Comparison of ENCODE assay signal across 11 cellular contexts in genomic region chr19:750640-751423, GRCh38. TPM values are rescaled to one million over a fixed set of nuclear protein-coding genes. Genes with fewer than 3 reads are reported as not detected.
A peak's percentile ranks its signal among the peaks of the same experiment; 100 is the strongest.
DNase-seq lines count a peak whose midpoint lies in the region; ATAC-seq, FAIRE-seq and TF ChIP-seq lines count a peak whose summit lies in the region.
"Had no signal": no experiment of that assay in that cellular context is flagged by ENCODE, and none has a peak within 500 bp of the region (broad histone marks: within the 10 kb centered on the region; RNA-seq: fewer than 3 reads in every experiment).

TSS of gene MISP (plus strand) at chr19:751112. CDS start at chr19:756947, 5,835 bp downstream.

- DNase-seq in NCI-H2029 (lab: John Stamatoyannopoulos, UW) (peak; percentile 94), lung (ENCODE audit: low spot score) (peak; percentile 52), globus pallidus (ENCODE audit: low spot score) (no peak), NAMALWA (ENCODE audit: low spot score) (no peak), GM12892 (ENCODE audit: insufficient read length) (no peak), testis (no peak)
- DNase-seq: activated CD4-positive, alpha-beta memory T cell treated with anti-CD3 and anti-CD28 coated beads for 36 hours had no signal

- TF ChIP-seq CTCF in lung (IDR thresholded peaks at IDR 0.05; ENCODE audit: control extremely low read depth, extremely low read depth) (no peak), testis (IDR thresholded peaks at IDR 0.05) (no peak)

- no peak within 1 kb of the TSS for H3K4me3 ChIP-seq in ACC112 (ENCODE audit: low read depth, low read length)
- H3K4me3 ChIP-seq in lung, result no peak within 1 kb of the TSS
- no peak within 1 kb of the TSS for H3K4me3 ChIP-seq in testis

- H3K79me2 ChIP-seq in ACC112 (ENCODE audit: control insufficient read depth, insufficient read depth, low read length, unreplicated experiment), result no peaks in the 10 kb centered on the region

- H2AFZ ChIP-seq in ACC112 (ENCODE audit: low read length, unreplicated experiment), result no peak within 1 kb of the TSS

- intact Hi-C loops in testis (cut with DNase I; ENCODE audit: low total_unique reads), result no loop called here

- TF ChIP-seq POLR2A in GM12892 (IDR thresholded peaks at IDR 0.05; ENCODE audit: low read depth, low read length) (no peak), testis (IDR thresholded peaks at IDR 0.05) (no peak)

- H3K9me3 ChIP-seq in lung (ENCODE audit: control insufficient read depth in 2 of 2, insufficient read depth in 1 of 2, low read length in 1 of 2), result peaks cover 0 to 8% of the 10 kb centered on the region in 2 donors
- H3K9me3 ChIP-seq in testis, result no peaks in the 10 kb centered on the region

- no peak for FAIRE-seq in GM12892 (lab: Jason Lieb, UNC)
- FAIRE-seq: frontal cortex had no signal

- H3K4me1 ChIP-seq in ACC112 (ENCODE audit: control insufficient read depth, insufficient read depth, low read length, unreplicated experiment), result peaks cover 14% of the 10 kb centered on the region
- H3K4me1 ChIP-seq in lung (ENCODE audit: control insufficient read depth in 2 of 2, insufficient read depth in 2 of 2, low read length in 2 of 2), result no peaks in the 10 kb centered on the region
- no peaks in the 10 kb centered on the region for H3K4me1 ChIP-seq in testis

- H3K36me3 ChIP-seq in ACC112 (ENCODE audit: insufficient read depth, low read length) (no peaks in the 10 kb centered on the region), lung (ENCODE audit: control insufficient read depth in 2 of 2, insufficient read depth in 2 of 2, low read length in 2 of 2) (peaks cover 0 to 4% of the 10 kb centered on the region in 2 donors), testis (ENCODE audit: low read depth, missing control alignments) (no peaks in the 10 kb centered on the region)

- ATAC-seq in SK-N-SH treated with all-trans-retinoic acid at 6 μM for 48 hours, result peak; percentile 12; the same call in 2 of the 3 replicates
- ATAC-seq in lung (ENCODE audit: insufficient read depth, low FRiP score), result no peak
- ATAC-seq: naive thymus-derived CD8-positive, alpha-beta T cell had no signal

- 54 to 74% methylated on average over 30 to 31 of the region's 31 CpGs for WGBS in lung, 2 donors
- 49% methylated on average over 5 to 31 of the region's 31 CpGs for WGBS in testis, 2 donors

- no peaks in the 10 kb centered on the region for H3K27me3 ChIP-seq in ACC112 (ENCODE audit: insufficient read depth, low read length)
- H3K27me3 ChIP-seq in lung (ENCODE audit: control insufficient read depth, insufficient read depth), result no peaks in the 10 kb centered on the region
- no peaks in the 10 kb centered on the region for H3K27me3 ChIP-seq in testis

- peak within 1 kb of the TSS; percentile 89 for H3K27ac ChIP-seq in ACC112 (ENCODE audit: low read depth, low read length)
- peak within 1 kb of the TSS in 1 of 2 donors; percentile 76 for H3K27ac ChIP-seq in lung (ENCODE audit: low read depth in 1 of 2, low read length in 1 of 2)
- H3K27ac ChIP-seq in testis, result no peak within 1 kb of the TSS

TF ChIP-seq in SK-N-SH treated with all-trans-retinoic acid at 6 μM for 48 hours, 23 proteins besides CTCF, POLR2A, EP300 and RAD21:
- no peak for TF ChIP-seq OSR1 (CRISPR knock-in tag; IDR thresholded peaks at IDR 0.05)
- TF ChIP-seq TOX (CRISPR knock-in tag; IDR thresholded peaks at IDR 0.05; ENCODE audit: borderline replicate concordance), result no peak
- no peak for TF ChIP-seq TCF4 (CRISPR knock-in tag; IDR thresholded peaks at IDR 0.05; ENCODE audit: borderline replicate concordance)
- TF ChIP-seq ISL1 (CRISPR knock-in tag; IDR thresholded peaks at IDR 0.05), result no peak

RNA-seq across cellular contexts. Expression of gene MISP, which starts in this region (rescaled TPM):
- total RNA-seq in lung (10 to 100 TPM; 14.9 to 23.6 TPM), testis (1 to 10 TPM; 1.1 to 3.1 TPM)
- polyA plus RNA-seq in lung (10 to 100 TPM; 20.5 to 23.7 TPM), testis (ENCODE audit: insufficient read depth, low read depth, low replicate concordance) (1.1 TPM)
- polyA plus RNA-seq in GM12892 (2012; ENCODE audit: missing spikeins), result not detected
- total RNA-seq: activated CD4-positive, alpha-beta memory T cell treated with anti-CD3 and anti-CD28 coated beads for 36 hours; naive thymus-derived CD8-positive, alpha-beta T cell had no signal
- polyA plus RNA-seq: naive thymus-derived CD8-positive, alpha-beta T cell had no signal

Comparison
In these comparisons a context has a peak if more than half of its experiments do, and no peak if none do; other contexts are left out.
1. RNA of gene MISP (polyA plus RNA-seq): 20.5 to 23.7 TPM in lung; 1.1 TPM in testis (single experiment); every median in the first group is over 10 times any median in the second.
2. DNase-seq: peak in NCI-H2029 (single experiment) and lung (single experiment); none in globus pallidus (single experiment), NAMALWA (single experiment), GM12892 (single experiment) and testis (single experiment).